ENCODE assay signal across 8 cellular contexts in genomic region chr1:78619446-78619802, GRCh38. TPM values are rescaled to one million over a fixed set of nuclear protein-coding genes. Genes with fewer than 3 reads are reported as not detected.
DNase-seq lines count a peak whose midpoint lies in the region; ATAC-seq and TF ChIP-seq lines count a peak whose summit lies in the region.

No MANE protein-coding gene starts in this region.

- intact Hi-C loops in natural killer cell (cut with micrococcal nuclease), result loop anchor here (10.0 kb wide), 1 partner anchor 475 kb away; no protein-coding TSS in a partner anchor

- no peak overlapping the region for H3K4me2 ChIP-seq in neural progenitor cell

- peak; percentile 15 for DNase-seq in brain pericyte (ENCODE audit: low read depth, low spot score)
- no peak for DNase-seq in natural killer cell
- no peak for DNase-seq in neural progenitor cell (ENCODE audit: low spot score)
- no peak for DNase-seq in putamen (ENCODE audit: low spot score)
- DNase-seq in NCI-H2029 treated with DMSO at 0.1 percent for 48 hours (lab: John Stamatoyannopoulos, UW), result no peak

- H3K27me3 ChIP-seq in neural progenitor cell, result no peaks in the 10 kb centered on the region

- no peaks in the 10 kb centered on the region for H4K20me1 ChIP-seq in neural progenitor cell (ENCODE audit: low read depth)

- H3K27ac Mint-ChIP-seq in natural killer cell (peak overlapping the region; percentile 77 to 82), neural progenitor cell (no peak overlapping the region)

- no peaks in the 10 kb centered on the region for H3K79me2 ChIP-seq in neural progenitor cell (ENCODE audit: low read depth)

- no peaks in the 10 kb centered on the region for H3K9me3 ChIP-seq in neural progenitor cell (ENCODE audit: low read depth)

- no peaks in the 10 kb centered on the region for H3F3A ChIP-seq in neural progenitor cell (ENCODE audit: low read depth)

- H3K4me3 Mint-ChIP-seq in natural killer cell, result peak overlapping the region; percentile 76
- no peak overlapping the region for H3K4me3 Mint-ChIP-seq in neural progenitor cell

- no peaks in the 10 kb centered on the region for H3K36me3 Mint-ChIP-seq in natural killer cell
- H3K36me3 Mint-ChIP-seq in neural progenitor cell, result no peaks in the 10 kb centered on the region

- H3K27me3 Mint-ChIP-seq in natural killer cell (ENCODE audit: low read depth in 2 of 2) (no peaks in the 10 kb centered on the region), neural progenitor cell (ENCODE audit: insufficient read depth, low read depth) (peaks cover 3% of the 10 kb centered on the region)

- no peak overlapping the region for H2AFZ ChIP-seq in neural progenitor cell (replicated peaks)

- TF ChIP-seq CTCF in natural killer cell (IDR thresholded peaks at IDR 0.05) (no peak), neural progenitor cell (IDR thresholded peaks at IDR 0.05) (no peak)

- H3K36me3 ChIP-seq in neural progenitor cell, result no peaks in the 10 kb centered on the region

- no peak overlapping the region for H3K4me3 ChIP-seq in neural progenitor cell

- H3K27ac ChIP-seq in neural progenitor cell, result no peak overlapping the region

- peak; percentile 6 for ATAC-seq in GM19043 (IDR thresholded peaks at IDR 0.05; ENCODE audit: low read depth, unreplicated experiment)
- peak; percentile 14 for ATAC-seq in HG03095 (IDR thresholded peaks at IDR 0.05; ENCODE audit: unreplicated experiment)
- peak in 1 of 3 donors; percentile 19 for ATAC-seq in natural killer cell
- ATAC-seq in HG02938 (IDR thresholded peaks at IDR 0.05; ENCODE audit: unreplicated experiment), result no peak

- H3K4me1 Mint-ChIP-seq in natural killer cell, result peaks cover 36 to 40% of the 10 kb centered on the region in 2 donors
- peaks cover 20% of the 10 kb centered on the region for H3K4me1 Mint-ChIP-seq in neural progenitor cell

- H3K4me1 ChIP-seq in neural progenitor cell, result no peaks in the 10 kb centered on the region

- H3K9me3 Mint-ChIP-seq in natural killer cell (no peaks in the 10 kb centered on the region), neural progenitor cell (no peaks in the 10 kb centered on the region)

- no peak overlapping the region for H3K9ac ChIP-seq in neural progenitor cell

RNA-seq across cellular contexts. Expression of gene IFI44L, which starts 0.8 kb away (rescaled TPM):
- total RNA-seq in natural killer cell (10 to 100 TPM in 1 of 3 donors, 1 to 10 TPM in 2; 5.2 to 12.6 (median 6.7) TPM), neural progenitor cell (ENCODE audit: low replicate concordance) (not detected in 2 replicates)

RNA-seq across cellular contexts. Expression of gene IFI44, which starts 30.2 kb away (rescaled TPM):
- total RNA-seq in natural killer cell (10 to 100 TPM; 34.6 to 60.2 (median 35.5) TPM), neural progenitor cell (ENCODE audit: low replicate concordance) (not detected in 2 replicates)

Comparison
In these comparisons a context has a peak if more than half of its experiments do, and no peak if none do; other contexts are left out.
1. RNA of gene IFI44, which starts 30.2 kb away (total RNA-seq): 34.6 to 60.2 TPM in natural killer cell; not detected in neural progenitor cell; every median in the first group is over 10 times any median in the second.